Comparison of ENCODE assay signal across 22 cellular contexts in the genomic region with DNA sequence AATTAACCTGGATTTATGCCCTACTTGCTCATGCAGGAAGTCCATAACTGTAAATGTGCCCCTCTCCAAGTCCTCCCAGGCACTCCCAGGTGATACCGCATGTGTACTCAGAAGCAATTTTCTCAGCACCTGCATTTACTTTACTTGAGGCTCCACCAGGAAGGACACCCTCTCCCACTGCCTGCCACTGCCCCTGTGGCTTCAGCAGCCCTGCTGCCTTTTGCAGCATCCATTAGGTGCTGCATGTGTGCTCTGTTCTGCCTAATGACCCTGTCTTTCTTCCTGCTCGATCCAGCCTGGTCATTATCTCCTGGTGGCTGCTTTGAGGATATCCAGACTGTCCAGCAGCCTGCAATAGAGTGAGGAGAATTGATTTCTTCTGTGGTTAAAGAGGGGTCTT.
A peak's percentile ranks its signal among the peaks of the same experiment; 100 is the strongest.
DNase-seq lines count a peak whose midpoint lies in the region; ATAC-seq and TF ChIP-seq lines count a peak whose summit lies in the region.
"Had no signal": no experiment of that assay in that cellular context is flagged by ENCODE, and none has a peak within 500 bp of the region (broad histone marks: within the 10 kb centered on the region; RNA-seq: fewer than 3 reads in every experiment).

No MANE protein-coding gene starts in this region.

- intact Hi-C loops in head of caudate nucleus (cut with DNase I), result no loop called here

- H3K4me3 Mint-ChIP-seq in activated CD8-positive, alpha-beta memory T cell treated with anti-CD3 and anti-CD28 coated beads, Interleukin-2, amount 10 ng/mL, durations not matched to agents 7 days and 5 days, result no peak overlapping the region
- H3K4me3 Mint-ChIP-seq: activated CD4-positive, alpha-beta memory T cell treated with anti-CD3 and anti-CD28 coated beads, Interleukin-2, amount 10 ng/mL, durations not matched to agents 7 days and 5 days; B cell had no signal

- no peaks in the 10 kb centered on the region for H3K36me3 Mint-ChIP-seq in activated CD8-positive, alpha-beta memory T cell treated with anti-CD3 and anti-CD28 coated beads, Interleukin-2, amount 10 ng/mL, durations not matched to agents 7 days and 5 days

- no peak for TF ChIP-seq EP300 in SK-N-SH (IDR thresholded peaks at IDR 0.05; ENCODE audit: borderline replicate concordance in 1 of 2, low read depth in 1 of 2, low read length in 1 of 2)

- no peak overlapping the region for H2AFZ ChIP-seq in SK-N-SH (ENCODE audit: low read depth)

- TF ChIP-seq RAD21 in SK-N-SH (IDR thresholded peaks at IDR 0.05; ENCODE audit: low read length), result no peak

- H3K27ac ChIP-seq in SK-N-SH (ENCODE audit: low read depth in 2 of 2, low read length in 1 of 2), result no peak overlapping the region; a peak in 1 of 4 replicates
- H3K27ac ChIP-seq: Peyer's patch, upper lobe of left lung had no signal

- TF ChIP-seq CTCF in SK-N-SH (IDR thresholded peaks at IDR 0.05), result no peak

- no peaks in the 10 kb centered on the region for H3K9me3 ChIP-seq in SK-N-SH
- H3K9me3 ChIP-seq: Peyer's patch, upper lobe of left lung had no signal

- no peaks in the 10 kb centered on the region for H3K36me3 ChIP-seq in SK-N-SH (replicated peaks in 1 of 2; ENCODE audit: control insufficient read depth in 1 of 2, insufficient read depth in 2 of 2, low read length in 1 of 2)
- H3K36me3 ChIP-seq: Peyer's patch, upper lobe of left lung had no signal

- H3K79me2 ChIP-seq in SK-N-SH (ENCODE audit: insufficient read depth), result no peaks in the 10 kb centered on the region

- no peak overlapping the region for H3K9ac ChIP-seq in SK-N-SH

- H3K27me3 Mint-ChIP-seq in activated CD8-positive, alpha-beta memory T cell treated with anti-CD3 and anti-CD28 coated beads, Interleukin-2, amount 10 ng/mL, durations not matched to agents 7 days and 5 days, result no peaks in the 10 kb centered on the region
- H3K27me3 Mint-ChIP-seq: activated CD4-positive, alpha-beta memory T cell treated with anti-CD3 and anti-CD28 coated beads, Interleukin-2, amount 10 ng/mL, durations not matched to agents 7 days and 5 days; B cell had no signal

- H4K20me1 ChIP-seq in SK-N-SH (ENCODE audit: insufficient read depth), result no peaks in the 10 kb centered on the region

- no peaks in the 10 kb centered on the region for H3K9me3 Mint-ChIP-seq in activated CD8-positive, alpha-beta memory T cell treated with anti-CD3 and anti-CD28 coated beads, Interleukin-2, amount 10 ng/mL, durations not matched to agents 7 days and 5 days (ENCODE audit: low read depth)

- H3K4me3 ChIP-seq in SK-N-SH (ENCODE audit: low read depth in 2 of 2, low read length in 1 of 2), result no peak overlapping the region
- H3K4me3 ChIP-seq: GM12878, Peyer's patch, smooth muscle cell, upper lobe of left lung had no signal

- H3K4me1 ChIP-seq in SK-N-SH (ENCODE audit: control insufficient read depth in 1 of 2, insufficient read depth in 2 of 2, low read depth in 1 of 2, low read length in 1 of 2), result peaks cover 0 to 8% of the 10 kb centered on the region in 2 experiments; a peak in 3 of 4 replicates

- DNase-seq in SK-N-SH (peak; percentile 25), NCI-H748 (lab: John Stamatoyannopoulos, UW; ENCODE audit: unreplicated experiment) (peak; percentile 39), islet precursor cell (peak; percentile 74), head of caudate nucleus (no peak), NCI-H1048 (lab: John Stamatoyannopoulos, UW) (no peak)
- DNase-seq in activated CD8-positive, alpha-beta memory T cell treated with anti-CD3 and anti-CD28 coated beads, Interleukin-2, amount 10 ng/mL, durations not matched to agents 7 days and 5 days, result no peak
- DNase-seq: activated CD4-positive, alpha-beta memory T cell treated with anti-CD3 and anti-CD28 coated beads, Interleukin-2, amount 10 ng/mL, durations not matched to agents 7 days and 5 days; activated effector memory CD4-positive, alpha-beta T cell treated with Interleukin-2 at 50 U/mL for 16 hours; DND-41; KBM-7; MV-4-11; NK-92 treated with Interleukin-12 subunit alpha and Interleukin-12 subunit beta, amount 100 ng/mL, for 24 hours; Peyer's patch; retina; T-helper 1 cell; upper lobe of left lung had no signal

- no peaks in the 10 kb centered on the region for H3K9me2 ChIP-seq in SK-N-SH

- H3F3A ChIP-seq in SK-N-SH (replicated peaks; ENCODE audit: insufficient read depth), result no peaks in the 10 kb centered on the region

- 27% methylated on average over 2 of the region's 2 CpGs for WGBS in SK-N-SH (ENCODE audit: low lambda C conversion rate)

- POLR2A ChIA-PET in SK-N-SH (lab: Yijun Ruan, JAX), result no interaction called here

- no peaks in the 10 kb centered on the region for H3K27me3 ChIP-seq in SK-N-SH (ENCODE audit: insufficient read depth)
- H3K27me3 ChIP-seq: Peyer's patch, upper lobe of left lung had no signal

- H3K4me1 Mint-ChIP-seq in activated CD8-positive, alpha-beta memory T cell treated with anti-CD3 and anti-CD28 coated beads, Interleukin-2, amount 10 ng/mL, durations not matched to agents 7 days and 5 days, result no peaks in the 10 kb centered on the region
- H3K4me1 Mint-ChIP-seq: activated CD4-positive, alpha-beta memory T cell treated with anti-CD3 and anti-CD28 coated beads, Interleukin-2, amount 10 ng/mL, durations not matched to agents 7 days and 5 days; B cell had no signal

- no peak overlapping the region for H3K27ac Mint-ChIP-seq in activated CD8-positive, alpha-beta memory T cell treated with anti-CD3 and anti-CD28 coated beads, Interleukin-2, amount 10 ng/mL, durations not matched to agents 7 days and 5 days
- H3K27ac Mint-ChIP-seq: activated CD4-positive, alpha-beta memory T cell treated with anti-CD3 and anti-CD28 coated beads, Interleukin-2, amount 10 ng/mL, durations not matched to agents 7 days and 5 days; B cell had no signal

- H3K4me2 ChIP-seq in SK-N-SH, result no peak overlapping the region
- H3K4me2 ChIP-seq: smooth muscle cell had no signal

- ATAC-seq in SK-N-SH treated with all-trans-retinoic acid at 6 μM for 48 hours, result no peak
- ATAC-seq in activated CD8-positive, alpha-beta memory T cell treated with anti-CD3 and anti-CD28 coated beads, Interleukin-2, amount 10 ng/mL, durations not matched to agents 7 days and 5 days, result no peak
- ATAC-seq in HG03432 (IDR thresholded peaks at IDR 0.05; ENCODE audit: unreplicated experiment), result no peak
- ATAC-seq: activated CD4-positive, CD25-positive, alpha-beta regulatory T cell treated with anti-CD3 and anti-CD28 coated beads, Interleukin-2, amount 50 U/mL, for 24 hours; GM12878 had no signal

- CTCF ChIA-PET in SK-N-SH (lab: Yijun Ruan, JAX), result interaction anchor here (1.2 to 2.0 kb wide), 2 partner anchors 9 to 103 kb away, joined by 3 to 4 read pairs; no protein-coding TSS in a partner anchor
- CTCF ChIA-PET in activated CD8-positive, alpha-beta memory T cell treated with anti-CD3 and anti-CD28 coated beads, Interleukin-2, amount 10 ng/mL, durations not matched to agents 7 days and 5 days (lab: Charles Lee), result no interaction called here

TF ChIP-seq in SK-N-SH, 30 proteins besides CTCF, POLR2A, EP300 and RAD21:
- no peak for TF ChIP-seq TCF12 (IDR thresholded peaks at IDR 0.05)
- TF ChIP-seq, protein P1, sequence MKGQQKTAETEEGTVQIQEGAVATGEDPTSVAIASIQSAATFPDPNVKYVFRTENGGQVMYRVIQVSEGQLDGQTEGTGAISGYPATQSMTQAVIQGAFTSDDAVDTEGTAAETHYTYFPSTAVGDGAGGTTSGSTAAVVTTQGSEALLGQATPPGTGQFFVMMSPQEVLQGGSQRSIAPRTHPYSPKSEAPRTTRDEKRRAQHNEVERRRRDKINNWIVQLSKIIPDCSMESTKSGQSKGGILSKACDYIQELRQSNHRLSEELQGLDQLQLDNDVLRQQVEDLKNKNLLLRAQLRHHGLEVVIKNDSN (IDR thresholded peaks at IDR 0.05; ENCODE audit: borderline replicate concordance, low read depth), result no peak
- no peak for TF ChIP-seq NRF1 (IDR thresholded peaks at IDR 0.05; ENCODE audit: low read depth, low read length)
- TF ChIP-seq, protein P2, sequence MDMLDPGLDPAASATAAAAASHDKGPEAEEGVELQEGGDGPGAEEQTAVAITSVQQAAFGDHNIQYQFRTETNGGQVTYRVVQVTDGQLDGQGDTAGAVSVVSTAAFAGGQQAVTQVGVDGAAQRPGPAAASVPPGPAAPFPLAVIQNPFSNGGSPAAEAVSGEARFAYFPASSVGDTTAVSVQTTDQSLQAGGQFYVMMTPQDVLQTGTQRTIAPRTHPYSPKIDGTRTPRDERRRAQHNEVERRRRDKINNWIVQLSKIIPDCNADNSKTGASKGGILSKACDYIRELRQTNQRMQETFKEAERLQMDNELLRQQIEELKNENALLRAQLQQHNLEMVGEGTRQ (IDR thresholded peaks at IDR 0.05; ENCODE audit: borderline replicate concordance, low read depth, low read length), result no peak

TF ChIP-seq in SK-N-SH treated with all-trans-retinoic acid at 6 μM for 48 hours, 23 proteins besides CTCF, POLR2A, EP300 and RAD21 (continues in another document):
- TF ChIP-seq RARB (CRISPR knock-in tag; IDR thresholded peaks at IDR 0.05), result no peak
- no peak for TF ChIP-seq ZC3H10 (CRISPR knock-in tag; IDR thresholded peaks at IDR 0.05)
- TF ChIP-seq, protein P3, sequence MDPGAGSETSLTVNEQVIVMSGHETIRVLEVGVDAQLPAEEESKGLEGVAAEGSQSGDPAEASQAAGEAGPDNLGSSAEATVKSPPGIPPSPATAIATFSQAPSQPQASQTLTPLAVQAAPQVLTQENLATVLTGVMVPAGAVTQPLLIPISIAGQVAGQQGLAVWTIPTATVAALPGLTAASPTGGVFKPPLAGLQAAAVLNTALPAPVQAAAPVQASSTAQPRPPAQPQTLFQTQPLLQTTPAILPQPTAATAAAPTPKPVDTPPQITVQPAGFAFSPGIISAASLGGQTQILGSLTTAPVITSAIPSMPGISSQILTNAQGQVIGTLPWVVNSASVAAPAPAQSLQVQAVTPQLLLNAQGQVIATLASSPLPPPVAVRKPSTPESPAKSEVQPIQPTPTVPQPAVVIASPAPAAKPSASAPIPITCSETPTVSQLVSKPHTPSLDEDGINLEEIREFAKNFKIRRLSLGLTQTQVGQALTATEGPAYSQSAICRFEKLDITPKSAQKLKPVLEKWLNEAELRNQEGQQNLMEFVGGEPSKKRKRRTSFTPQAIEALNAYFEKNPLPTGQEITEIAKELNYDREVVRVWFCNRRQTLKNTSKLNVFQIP (CRISPR knock-in tag; IDR thresholded peaks at IDR 0.05; ENCODE audit: borderline replicate concordance, low read depth), result no peak
- no peak for TF ChIP-seq ISL1 (CRISPR knock-in tag; IDR thresholded peaks at IDR 0.05)
- TF ChIP-seq ZNF565 (CRISPR knock-in tag; conservative IDR thresholded peaks at IDR 0.05; ENCODE audit: low read depth), result no peak
- TF ChIP-seq OSR1 (CRISPR knock-in tag; IDR thresholded peaks at IDR 0.05), result no peak
- TF ChIP-seq ZFP30 (CRISPR knock-in tag; IDR thresholded peaks at IDR 0.05), result no peak

Comparison
In these comparisons a context has a peak if more than half of its experiments do, and no peak if none do; other contexts are left out.
1. DNase-seq: peak in SK-N-SH (single experiment), NCI-H748 (single experiment) and islet precursor cell (single experiment); none in head of caudate nucleus (0 of 42), NCI-H1048 (single experiment) and activated CD8-positive, alpha-beta memory T cell treated with anti-CD3 and anti-CD28 coated beads, Interleukin-2, amount 10 ng/mL, durations not matched to agents 7 days and 5 days (single experiment).